9 cellular contexts compared by ENCODE assay signal in the genomic region with DNA sequence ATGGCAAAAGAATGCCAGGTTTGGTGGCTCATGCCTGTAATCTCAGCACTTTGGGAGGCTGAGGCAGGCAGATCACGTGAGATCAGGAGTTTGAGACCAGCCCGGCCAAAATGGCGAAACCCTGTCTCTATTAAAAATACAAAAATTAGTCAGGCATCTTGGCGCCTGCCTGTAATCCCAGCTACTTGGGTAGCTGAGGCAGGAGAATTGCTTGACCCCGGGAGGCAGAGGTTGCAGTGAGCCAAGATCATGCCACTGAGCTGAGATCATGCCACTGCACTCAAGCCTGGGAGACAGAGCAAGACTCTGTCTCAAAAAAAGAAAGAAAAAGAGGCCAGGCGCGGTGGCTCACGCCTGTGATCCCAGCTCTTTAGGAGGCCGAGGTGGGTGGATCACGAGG. TPM values are rescaled to one million over a fixed set of nuclear protein-coding genes. Genes with fewer than 3 reads are reported as not detected.
DNase-seq lines count a peak whose midpoint lies in the region; ATAC-seq and TF ChIP-seq lines count a peak whose summit lies in the region.
"Not testable (repeated sequence)": the region's sequence is repeated elsewhere in the genome, so short reads cannot be mapped to it uniquely, and the experiment has no call there.
"Had no signal": no experiment of that assay in that cellular context is flagged by ENCODE, and none has a peak within 500 bp of the region (broad histone marks: within the 10 kb centered on the region; RNA-seq: fewer than 3 reads in every experiment).

No MANE protein-coding gene starts in this region.

- peak overlapping the region; percentile 46 for H3K9ac ChIP-seq in mesenchymal stem cell (ENCODE audit: low read length)
- not testable (repeated sequence) for H3K9ac ChIP-seq in skeletal muscle tissue (ENCODE audit: low read depth in 1 of 3, low read length in 3 of 3)

- peaks cover 0 to 11% (median 2%) of the 10 kb centered on the region in 4 donors for H3K36me3 ChIP-seq in esophagus muscularis mucosa
- H3K36me3 ChIP-seq in heart right ventricle, result peaks cover 0 to 13% (median 0%) of the 10 kb centered on the region in 9 donors
- peaks cover 9 to 22% of the 10 kb centered on the region in 2 experiments for H3K36me3 ChIP-seq in mesenchymal stem cell (ENCODE audit: control insufficient read depth in 1 of 2, insufficient read depth in 2 of 2, low read depth in 1 of 2, low read length in 2 of 2)
- not testable (repeated sequence) for H3K36me3 ChIP-seq in skeletal muscle tissue (ENCODE audit: control insufficient read depth in 3 of 3, insufficient read depth in 3 of 3, low read length in 3 of 3); uterus

- H4K91ac ChIP-seq in mesenchymal stem cell (ENCODE audit: low read length), result not testable (repeated sequence)

- H2BK15ac ChIP-seq in mesenchymal stem cell (ENCODE audit: low read depth, poor library complexity, severe bottlenecking), result not testable (repeated sequence)

- H3K27me3 ChIP-seq in esophagus muscularis mucosa; heart right ventricle; mesenchymal stem cell (ENCODE audit: control insufficient read depth in 1 of 2, insufficient read depth in 1 of 2, low read length in 2 of 2); skeletal muscle tissue (ENCODE audit: control insufficient read depth in 3 of 3, insufficient read depth in 3 of 3, low read length in 3 of 3); uterus: not testable (repeated sequence)

- H3K79me1 ChIP-seq in mesenchymal stem cell (replicated peaks; ENCODE audit: low read length, poor library complexity, severe bottlenecking), result peaks cover 12% of the 10 kb centered on the region

- intact Hi-C loops in esophagus muscularis mucosa (cut with DNase I); heart right ventricle (cut with DNase I); uterus (cut with DNase I; ENCODE audit: low total_unique reads): not testable (repeated sequence)

- H3K4me3 ChIP-seq in AG10803 (ENCODE audit: low read length); esophagus muscularis mucosa; heart right ventricle; mesenchymal stem cell (ENCODE audit: insufficient read depth in 1 of 2, low read depth in 1 of 2, low read length in 2 of 2); skeletal muscle tissue (ENCODE audit: low read length in 3 of 3); uterus: not testable (repeated sequence)

- H3K9me3 ChIP-seq in esophagus muscularis mucosa; mesenchymal stem cell (ENCODE audit: control insufficient read depth, low read length); skeletal muscle tissue (ENCODE audit: control insufficient read depth in 3 of 3, low read length in 3 of 3); uterus: not testable (repeated sequence)
- H3K9me3 ChIP-seq in heart right ventricle, result peaks cover 0 to 12% (median 3%) of the 10 kb centered on the region in 11 donors

- not testable (repeated sequence) for TF ChIP-seq EP300 in esophagus muscularis mucosa (IDR thresholded peaks at IDR 0.05)

- H3K4ac ChIP-seq in mesenchymal stem cell (ENCODE audit: low read depth in 1 of 2, low read length in 2 of 2), result not testable (repeated sequence)

- H2BK12ac ChIP-seq in mesenchymal stem cell (ENCODE audit: low read length in 2 of 2), result not testable (repeated sequence)

- H3K27ac ChIP-seq in esophagus muscularis mucosa (replicated peaks in 1 of 4) (peak overlapping the region; percentile 48 to 64 (median 58)), heart right ventricle (peak overlapping the region in 7 of 10 donors; percentile 8 to 73 (median 24)), skeletal muscle tissue (ENCODE audit: low read depth, low read length) (peak overlapping the region; percentile 39), uterus (peak overlapping the region; percentile 33 to 80)
- not testable (repeated sequence) for H3K27ac ChIP-seq in mesenchymal stem cell (ENCODE audit: low read length, poor library complexity, severe bottlenecking)

- WGBS in esophagus muscularis mucosa, result 81% methylated on average over 10 of the region's 10 CpGs
- WGBS in heart right ventricle, 2 donors, result 89 to 94% methylated on average over 10 of the region's 10 CpGs
- 97% methylated on average over 10 of the region's 10 CpGs for WGBS in mesenchymal stem cell

- peak overlapping the region in 1 of 2 experiments; percentile 38 for H3K18ac ChIP-seq in mesenchymal stem cell (ENCODE audit: low read depth in 1 of 2, low read length in 2 of 2)

- DNase-seq in AG10803 (ENCODE audit: low read depth) (peak; percentile 65), amniotic epithelial cell (ENCODE audit: low read depth) (peak; percentile 52), renal cortical epithelial cell (ENCODE audit: low read depth) (peak; percentile 40)
- DNase-seq in esophagus muscularis mucosa (ENCODE audit: extremely low spot score); heart right ventricle; mesenchymal stem cell; uterus: not testable (repeated sequence)

- H2BK120ac ChIP-seq in mesenchymal stem cell (ENCODE audit: low read depth, low read length), result not testable (repeated sequence)

- H3K4me2 ChIP-seq in mesenchymal stem cell (ENCODE audit: low read length, poor library complexity, severe bottlenecking), result not testable (repeated sequence)

- ATAC-seq in heart right ventricle, result peak in 1 of 8 donors; percentile 27

- H2AFZ ChIP-seq in mesenchymal stem cell (ENCODE audit: low read depth, low read length), result not testable (repeated sequence)

- peaks cover 33 to 70% (median 58%) of the 10 kb centered on the region in 4 donors for H3K4me1 ChIP-seq in esophagus muscularis mucosa
- peaks cover 2 to 63% (median 35%) of the 10 kb centered on the region in 9 donors for H3K4me1 ChIP-seq in heart right ventricle
- H3K4me1 ChIP-seq in mesenchymal stem cell (ENCODE audit: control insufficient read depth, insufficient read depth, low read depth, low read length); uterus: not testable (repeated sequence)
- peaks cover 10 to 22% (median 11%) of the 10 kb centered on the region in 3 donors for H3K4me1 ChIP-seq in skeletal muscle tissue (ENCODE audit: control insufficient read depth in 3 of 3, insufficient read depth in 3 of 3, low read length in 3 of 3)

- H3K14ac ChIP-seq in mesenchymal stem cell (ENCODE audit: low read length in 2 of 2), result not testable (repeated sequence)

- H3K23ac ChIP-seq in mesenchymal stem cell (ENCODE audit: low read length in 2 of 2), result not testable (repeated sequence)

- H2AK5ac ChIP-seq in mesenchymal stem cell (ENCODE audit: low read length, severe bottlenecking), result not testable (repeated sequence)

- TF ChIP-seq CTCF in AG10803 (conservative IDR thresholded peaks at IDR 0.05; ENCODE audit: low read length); esophagus muscularis mucosa (IDR thresholded peaks at IDR 0.05); heart right ventricle (IDR thresholded peaks at IDR 0.05); uterus (IDR thresholded peaks at IDR 0.05): not testable (repeated sequence)

- TF ChIP-seq POLR2A in esophagus muscularis mucosa (IDR thresholded peaks at IDR 0.05; ENCODE audit: low read depth); uterus (IDR thresholded peaks at IDR 0.05): not testable (repeated sequence)

- not testable (repeated sequence) for H4K8ac ChIP-seq in mesenchymal stem cell (ENCODE audit: low read length)

- H2BK5ac ChIP-seq in mesenchymal stem cell (ENCODE audit: low read depth, low read length, poor library complexity, severe bottlenecking), result not testable (repeated sequence)

RNA-seq across cellular contexts. Expression of a gene that starts 8.3 kb away (rescaled TPM):
- total RNA-seq in esophagus muscularis mucosa, result 10 to 100 TPM; 48.0 to 91.2 (median 73.8) TPM
- 10 to 100 TPM; 22.1 to 34.9 (median 28.2) TPM for total RNA-seq in heart right ventricle
- polyA plus RNA-seq in heart right ventricle, result 10 to 100 TPM; 22.5 to 32.7 TPM
- polyA plus RNA-seq in mesenchymal stem cell (2013, experiment 1 of 2), result 13.1 TPM
- polyA plus RNA-seq in mesenchymal stem cell (2013, experiment 2 of 2), result 12.6 TPM
- 20.8 and 42.4 TPM in 2 replicates for total RNA-seq in renal cortical epithelial cell
- total RNA-seq in skeletal muscle tissue, result 29.2 TPM
- 10 to 100 TPM in 3 of 4 donors, 1 to 10 TPM in 1; 10.0 to 60.2 (median 16.8) TPM for total RNA-seq in uterus
- polyA plus RNA-seq: CD8-positive, alpha-beta memory T cell had no signal
